Comparison of ENCODE assay signal across 14 cellular contexts in the genomic region with DNA sequence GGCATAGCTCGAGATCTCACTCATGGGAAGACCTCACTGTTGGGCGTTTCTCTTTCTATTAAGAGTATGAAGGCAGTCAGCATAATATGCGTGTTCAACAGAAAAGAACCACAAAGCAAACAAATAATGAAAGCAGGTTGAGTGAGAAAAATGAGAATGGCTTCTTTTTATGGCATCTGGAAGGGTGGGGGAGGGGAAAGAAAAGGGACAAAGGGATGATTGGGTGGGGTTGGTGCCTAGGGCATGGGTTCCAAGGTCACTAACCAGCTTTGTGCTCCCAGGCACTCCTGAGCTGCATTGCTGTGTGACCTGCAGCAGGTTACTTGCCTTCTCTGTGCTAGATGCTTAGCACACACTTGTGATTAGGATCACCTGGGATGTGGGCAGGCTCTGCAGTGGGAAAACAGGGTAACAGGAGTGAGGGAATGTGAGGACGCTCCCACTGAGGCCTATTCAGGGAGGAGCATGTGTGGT.
A peak's percentile ranks its signal among the peaks of the same experiment; 100 is the strongest.
DNase-seq lines count a peak whose midpoint lies in the region; ATAC-seq and TF ChIP-seq lines count a peak whose summit lies in the region.
"Had no signal": no experiment of that assay in that cellular context is flagged by ENCODE, and none has a peak within 500 bp of the region (broad histone marks: within the 10 kb centered on the region; RNA-seq: fewer than 3 reads in every experiment).

No MANE protein-coding gene starts in this region.

- peaks cover 6% of the 10 kb centered on the region for H3K79me2 ChIP-seq in hepatocyte

- no peaks in the 10 kb centered on the region for H4K20me1 ChIP-seq in hepatocyte (ENCODE audit: insufficient read depth, poor library complexity, severe bottlenecking)

- H3K4me1 Mint-ChIP-seq in activated T-helper 17 cell treated with anti-CD3 and anti-CD28 coated beads, Interleukin-2, amount 50 U/mL, for 72 hours = peaks cover 14% of the 10 kb centered on the region
- peaks cover 34% of the 10 kb centered on the region for H3K4me1 Mint-ChIP-seq in type B pancreatic cell (ENCODE audit: unreplicated experiment)

- peaks cover 0 to 4% (median 0%) of the 10 kb centered on the region in 9 donors for H3K36me3 ChIP-seq in heart left ventricle
- no peaks in the 10 kb centered on the region for H3K36me3 ChIP-seq in hepatocyte (replicated peaks; ENCODE audit: insufficient read depth, low read depth)

- H3K9me3 ChIP-seq in heart left ventricle (no peaks in the 10 kb centered on the region), hepatocyte (ENCODE audit: low read depth) (no peaks in the 10 kb centered on the region)

- H3K4me3 Mint-ChIP-seq in activated T-helper 17 cell treated with anti-CD3 and anti-CD28 coated beads, Interleukin-2, amount 50 U/mL, for 72 hours = peak overlapping the region; percentile 40
- H3K4me3 Mint-ChIP-seq in type B pancreatic cell = peak overlapping the region; percentile 5
- H3K4me3 Mint-ChIP-seq: central memory CD8-positive, alpha-beta T cell had no signal

- 90 to 98% (median 91%) methylated on average over 4 of the region's 4 CpGs for WGBS in heart left ventricle, 4 donors
- 89% methylated on average over 4 of the region's 4 CpGs for WGBS in hepatocyte (ENCODE audit: low lambda C conversion rate, missing lambda C conversion rate)

- no peak for TF ChIP-seq CTCF in heart left ventricle (IDR thresholded peaks at IDR 0.05)
- no peak for TF ChIP-seq CTCF in hepatocyte (IDR thresholded peaks at IDR 0.05; ENCODE audit: poor library complexity)
- TF ChIP-seq CTCF in type B pancreatic cell (conservative IDR thresholded peaks at IDR 0.05) = no peak

- TF ChIP-seq POLR2A in heart left ventricle (IDR thresholded peaks at IDR 0.05) = no peak

- no peaks in the 10 kb centered on the region for H3K27me3 ChIP-seq in heart left ventricle
- no peaks in the 10 kb centered on the region for H3K27me3 ChIP-seq in hepatocyte

- peak overlapping the region; percentile 16 for H3K4me2 ChIP-seq in hepatocyte

- intact Hi-C loops in heart left ventricle (cut with DNase I) (loop anchor here (5.0 kb wide), 2 partner anchors 40 to 75 kb away; partner anchors contain the start of gene KIAA1671 (in 8 of the 10)), left ventricle myocardium superior (cut with micrococcal nuclease) (no loop called here)

- H3K27ac ChIP-seq in heart left ventricle (peak overlapping the region in 7 of 12 donors; percentile 12 to 74 (median 61)), hepatocyte (peak overlapping the region; percentile 87)

- H3K27me3 Mint-ChIP-seq in activated T-helper 17 cell treated with anti-CD3 and anti-CD28 coated beads, Interleukin-2, amount 50 U/mL, for 72 hours = no peaks in the 10 kb centered on the region
- H3K27me3 Mint-ChIP-seq in type B pancreatic cell = no peaks in the 10 kb centered on the region

- H3K4me3 ChIP-seq in heart left ventricle (no peak overlapping the region), hepatocyte (no peak overlapping the region)

- H3K4me1 ChIP-seq in heart left ventricle = peaks cover 0 to 60% (median 36%) of the 10 kb centered on the region in 12 donors
- peaks cover 23% of the 10 kb centered on the region for H3K4me1 ChIP-seq in hepatocyte (ENCODE audit: insufficient read depth)

- H3K36me3 Mint-ChIP-seq in activated T-helper 17 cell treated with anti-CD3 and anti-CD28 coated beads, Interleukin-2, amount 50 U/mL, for 72 hours (ENCODE audit: low read depth) = no peaks in the 10 kb centered on the region
- H3K36me3 Mint-ChIP-seq in type B pancreatic cell = no peaks in the 10 kb centered on the region
- H3K36me3 Mint-ChIP-seq: stimulated activated effector memory CD8-positive, alpha-beta T cell treated with anti-CD3 and anti-CD28 coated beads, Interleukin-12 subunit alpha, Interleukin-12 subunit beta, amount 100 ng/mL, for 72 hours had no signal

- no peak for ATAC-seq in heart left ventricle
- ATAC-seq in left ventricle myocardium superior = no peak
- peak; percentile 39 for ATAC-seq in activated T-helper 17 cell treated with anti-CD3 and anti-CD28 coated beads, Interleukin-2, amount 50 U/mL, for 72 hours (replicated peaks)
- no peak for ATAC-seq in GM18511 (IDR thresholded peaks at IDR 0.05; ENCODE audit: unreplicated experiment)
- no peak for ATAC-seq in GM19324 (IDR thresholded peaks at IDR 0.05; ENCODE audit: low FRiP score, unreplicated experiment)
- ATAC-seq: stimulated activated effector memory CD8-positive, alpha-beta T cell treated with anti-CD3 and anti-CD28 coated beads, Interleukin-12 subunit alpha, Interleukin-12 subunit beta, amount 100 ng/mL, for 72 hours had no signal

- H3K27ac Mint-ChIP-seq in activated T-helper 17 cell treated with anti-CD3 and anti-CD28 coated beads, Interleukin-2, amount 50 U/mL, for 72 hours = peak overlapping the region; percentile 37
- H3K27ac Mint-ChIP-seq in type B pancreatic cell = peak overlapping the region; percentile 76

- H2AFZ ChIP-seq in hepatocyte = no peak overlapping the region

- DNase-seq in heart left ventricle (no peak), left ventricle myocardium superior (no peak), hepatocyte (ENCODE audit: low spot score) (peak; percentile 42), type B pancreatic cell (ENCODE audit: extremely low spot score, unreplicated experiment) (no peak), SIG-M5 (lab: John Stamatoyannopoulos, UW) (no peak)
- DNase-seq: activated CD4-positive, alpha-beta T cell treated with anti-CD3 and anti-CD28 coated beads for 48 hours; activated naive CD4-positive, alpha-beta T cell; NCI-H187; stimulated activated CD4-positive, alpha-beta T cell treated with anti-CD3 and anti-CD28 coated beads, Interleukin-2, amount 100 ng/mL, for 24 hours had no signal

- no peaks in the 10 kb centered on the region for H3K9me3 Mint-ChIP-seq in activated T-helper 17 cell treated with anti-CD3 and anti-CD28 coated beads, Interleukin-2, amount 50 U/mL, for 72 hours
- no peaks in the 10 kb centered on the region for H3K9me3 Mint-ChIP-seq in type B pancreatic cell
- H3K9me3 Mint-ChIP-seq: central memory CD8-positive, alpha-beta T cell; stimulated activated effector memory CD8-positive, alpha-beta T cell treated with anti-CD3 and anti-CD28 coated beads, Interleukin-12 subunit alpha, Interleukin-12 subunit beta, amount 100 ng/mL, for 72 hours had no signal

- no peaks in the 10 kb centered on the region for H3K9me2 ChIP-seq in hepatocyte (replicated peaks; ENCODE audit: insufficient read depth)
